17 cellular contexts compared by ENCODE assay signal in the genomic region with DNA sequence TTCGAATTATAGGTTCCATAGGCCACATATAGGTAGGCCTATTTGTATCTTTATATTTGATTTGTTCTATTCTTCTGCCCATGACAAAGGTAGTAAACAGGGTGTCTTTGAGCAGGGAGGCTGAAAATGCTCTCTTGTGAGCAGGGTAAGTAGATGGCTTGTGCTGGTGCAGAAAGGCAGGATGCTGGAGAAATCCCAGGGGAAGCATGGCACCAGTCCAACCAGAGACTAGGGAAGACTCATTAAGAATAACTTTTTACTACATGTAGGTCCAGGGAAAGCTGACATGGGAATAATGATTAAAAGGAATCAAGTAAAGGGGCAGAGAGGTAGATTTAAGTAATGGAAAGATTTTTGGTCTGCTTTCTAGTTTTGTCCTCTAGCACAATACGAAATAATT.
"Had no signal": no experiment of that assay in that cellular context is flagged by ENCODE, and none has a peak within 500 bp of the region (broad histone marks: within the 10 kb centered on the region; RNA-seq: fewer than 3 reads in every experiment).

No MANE protein-coding gene starts in this region.

- ATAC-seq: K562 had no signal

- DNase-seq: Kasumi-1, MM.1S, NCI-H1105, NCI-H1417, NCI-H1436 treated with DMSO at 0.1 percent for 48 hours, NCI-H1694, NCI-H187 treated with DMSO at 0.1 percent for 48 hours, NCI-H2029 treated with DMSO at 0.1 percent for 48 hours, NCI-H2171 treated with DMSO at 0.1 percent for 48 hours, NCI-H345, NCI-H446 treated with DMSO at 0.1 percent for 48 hours, NCI-H510A treated with DMSO at 0.1 percent for 48 hours, NCI-H526, NCI-H82, RPMI8226, SHP77 treated with DMSO at 0.1 percent for 48 hours had no signal
